8 cellular contexts compared by ENCODE assay signal in genomic region chr19:32580901-32581703, GRCh38. TPM values are rescaled to one million over a fixed set of nuclear protein-coding genes. Genes with fewer than 3 reads are reported as not detected.
DNase-seq lines count a peak whose midpoint lies in the region; ATAC-seq and TF ChIP-seq lines count a peak whose summit lies in the region.

Gene PDCD5 (plus strand): TSS chr19:32581190. CDS start chr19:32581262, 72 bp downstream.

- no peak for TF ChIP-seq CTCF in GM13977 (IDR thresholded peaks at IDR 0.05; ENCODE audit: extremely low read depth, insufficient read depth, missing control alignments)
- TF ChIP-seq CTCF in adrenal gland (IDR thresholded peaks at IDR 0.05), result no peak
- TF ChIP-seq CTCF in heart left ventricle (IDR thresholded peaks at IDR 0.05), result no peak
- TF ChIP-seq CTCF in transverse colon (IDR thresholded peaks at IDR 0.05), result no peak

- intact Hi-C loops in adrenal gland (cut with DNase I) (loop anchor here in 1 of 2 donors (10.0 kb wide), 1 partner anchor 384 kb away; no protein-coding TSS in a partner anchor), heart left ventricle (cut with DNase I) (loop anchor here in 3 of 10 donors (2.0 to 10.0 kb wide), 5 partner anchors 18 to 236 kb away; partner anchors contain the start of genes ZNF507 (in 2 of the 3), ANKRD27 (in 1 of the 3) and RGS9BP (in 1 of the 3)), transverse colon (cut with DNase I; ENCODE audit: low total_unique reads) (no loop called here)

- peaks cover 0 to 12% of the 10 kb centered on the region in 2 donors for H3K4me1 ChIP-seq in adrenal gland (replicated peaks in 1 of 2)
- peaks cover 0 to 18% (median 11%) of the 10 kb centered on the region in 12 donors for H3K4me1 ChIP-seq in heart left ventricle
- H3K4me1 ChIP-seq in transverse colon, result peaks cover 0 to 13% (median 10%) of the 10 kb centered on the region in 4 donors

- H3K4me3 ChIP-seq in adrenal gland (peak within 1 kb of the TSS; percentile 46 to 99 (median 72)), heart left ventricle (peak within 1 kb of the TSS; percentile 74 to 94 (median 86)), transverse colon (peak within 1 kb of the TSS; percentile 82 to 95 (median 88))

- H3K27ac ChIP-seq in adrenal gland, result peak within 1 kb of the TSS in 4 of 5 donors; percentile 85 to 92 (median 90)
- peak within 1 kb of the TSS; percentile 60 to 94 (median 90) for H3K27ac ChIP-seq in heart left ventricle
- peak within 1 kb of the TSS; percentile 89 to 95 (median 92) for H3K27ac ChIP-seq in transverse colon

- peaks cover 0 to 23% of the 10 kb centered on the region in 2 donors for H3K36me3 ChIP-seq in adrenal gland (replicated peaks in 1 of 2)
- peaks cover 0 to 38% (median 25%) of the 10 kb centered on the region in 9 donors for H3K36me3 ChIP-seq in heart left ventricle
- peaks cover 0 to 15% (median 6%) of the 10 kb centered on the region in 4 donors for H3K36me3 ChIP-seq in transverse colon

- WGBS in adrenal gland, 4 donors, result 0 to 1% (median 0%) methylated on average over 4 to 81 of the region's 81 CpGs
- 0 to 1% (median 0%) methylated on average over 24 to 81 of the region's 81 CpGs for WGBS in heart left ventricle, 4 donors
- WGBS in transverse colon (ENCODE audit: low coverage in 1 of 2), 2 donors, result 1% methylated on average over 46 of the region's 81 CpGs; no CpG with 5 or more reads in 1 of the 2 donors

- in situ Hi-C loops in GM13977 (cut with MboI; ENCODE audit: low pct_unique_long_range_greater_than_20kb, low sequenced_read_pairs, unreplicated experiment), result no loop called here
- in situ Hi-C loops in transverse colon (cut with MboI; ENCODE audit: low pct_ligation_motif_present in 1 of 4, low pct_unique_long_range_greater_than_20kb in 1 of 4, low sequenced_read_pairs in 3 of 4), result no loop called here

- H3K27me3 ChIP-seq in adrenal gland (no peaks in the 10 kb centered on the region), heart left ventricle (no peaks in the 10 kb centered on the region), transverse colon (no peaks in the 10 kb centered on the region)

- H3K9me3 ChIP-seq in adrenal gland (replicated peaks in 1 of 3) (no peaks in the 10 kb centered on the region), heart left ventricle (no peaks in the 10 kb centered on the region), transverse colon (no peaks in the 10 kb centered on the region)

- TF ChIP-seq EP300 in transverse colon (IDR thresholded peaks at IDR 0.05; ENCODE audit: low read depth), result no peak

- DNase-seq in GM13977 (ENCODE audit: low spot score) (peak; percentile 99), NCI-H1436 treated with DMSO at 0.1 percent for 48 hours (lab: John Stamatoyannopoulos, UW) (peak; percentile 51), T-helper 1 cell (peak; percentile 94 to 97 (median 95)), adrenal gland (peak; percentile 95 to 98 (median 97)), heart left ventricle (peak; percentile 96 to 98 (median 97)), pons (ENCODE audit: low spot score) (peak; percentile 93), transverse colon (peak; percentile 97)

- TF ChIP-seq POLR2A in adrenal gland (IDR thresholded peaks at IDR 0.05) (peak; percentile 72 to 87), heart left ventricle (IDR thresholded peaks at IDR 0.05) (peak in 1 of 2 donors; percentile 90), transverse colon (IDR thresholded peaks at IDR 0.05) (peak; percentile 55)

- ATAC-seq in HG02852 (IDR thresholded peaks at IDR 0.05; ENCODE audit: unreplicated experiment) (peak; percentile 91), heart left ventricle (peak; percentile 96 to 99 (median 98))

RNA-seq across cellular contexts. Expression of gene PDCD5, which starts in this region (rescaled TPM):
- total RNA-seq in adrenal gland (100 to 1,000 TPM in 3 of 8 donors, 10 to 100 TPM in 5; 56.4 to 211 (median 92.0) TPM), heart left ventricle (100 to 1,000 TPM in 6 of 9 donors, 10 to 100 TPM in 3; 94.3 to 270 (median 146) TPM), transverse colon (100 to 1,000 TPM in 2 of 4 donors, 10 to 100 TPM in 2; 76.7 to 175 (median 106) TPM)
- polyA plus RNA-seq in adrenal gland (100 to 1,000 TPM; 190 to 274 (median 208) TPM), heart left ventricle (100 to 1,000 TPM; 239 to 331 TPM)

Comparison
In these comparisons a context has a peak if more than half of its experiments do, and no peak if none do; other contexts are left out.
1. Peak in every context shown above with its lines: DNase-seq, ATAC-seq, H3K4me3 ChIP-seq and H3K27ac ChIP-seq.